In the genomic region with DNA sequence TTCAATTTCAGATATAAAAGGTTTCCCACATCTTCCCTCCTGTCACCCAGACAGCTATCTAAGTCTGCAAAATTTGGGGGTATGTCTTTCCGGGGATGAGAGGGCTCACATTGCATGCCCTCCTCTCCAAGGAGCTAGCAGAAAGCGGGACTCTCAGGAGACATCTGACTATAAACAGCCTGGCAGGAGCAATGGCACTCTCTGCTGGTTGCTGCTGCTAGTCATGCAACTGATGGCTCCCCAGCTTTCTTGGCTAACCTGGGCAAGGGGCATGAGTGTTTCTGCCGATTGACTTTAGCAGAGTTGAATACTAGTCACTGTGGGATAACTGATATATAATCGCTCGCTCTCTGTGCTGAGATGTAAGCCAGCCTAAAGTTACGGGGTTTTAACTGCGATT, we compare ENCODE assay signal across 16 cellular contexts. TPM values are rescaled to one million over a fixed set of nuclear protein-coding genes. Genes with fewer than 3 reads are reported as not detected.
DNase-seq lines count a peak whose midpoint lies in the region; ATAC-seq and TF ChIP-seq lines count a peak whose summit lies in the region.
"Had no signal": no experiment of that assay in that cellular context is flagged by ENCODE, and none has a peak within 500 bp of the region (broad histone marks: within the 10 kb centered on the region; RNA-seq: fewer than 3 reads in every experiment).

No MANE protein-coding gene starts in this region.

- no peaks in the 10 kb centered on the region for H3F3A ChIP-seq in Loucy (ENCODE audit: low read depth)

- H3K4me1 Mint-ChIP-seq in chondrocyte (ENCODE audit: low read depth) = no peaks in the 10 kb centered on the region

- H3K36me3 Mint-ChIP-seq in chondrocyte (ENCODE audit: low read depth) = no peaks in the 10 kb centered on the region
- H3K36me3 Mint-ChIP-seq in activated naive CD4-positive, alpha-beta T cell treated with anti-CD3 and anti-CD28 coated beads, Interleukin-2, amount 50 U/mL, for 72 hours = no peaks in the 10 kb centered on the region

- peaks cover 39% of the 10 kb centered on the region for H3K27me3 Mint-ChIP-seq in chondrocyte (ENCODE audit: low read depth)

- H3K36me3 ChIP-seq in Loucy (ENCODE audit: insufficient read depth, low read length) = no peaks in the 10 kb centered on the region
- H3K36me3 ChIP-seq: brain microvascular endothelial cell, gastroesophageal sphincter, neutrophil, tibial nerve had no signal

- H3K4me3 Mint-ChIP-seq in chondrocyte (ENCODE audit: unreplicated experiment) = no peak overlapping the region
- H3K4me3 Mint-ChIP-seq: activated naive CD4-positive, alpha-beta T cell treated with anti-CD3 and anti-CD28 coated beads for 36 hours; effector memory CD8-positive, alpha-beta T cell; GM23338 had no signal

- no peaks in the 10 kb centered on the region for H3K9me2 ChIP-seq in Loucy (replicated peaks; ENCODE audit: low read depth, low read length)

- no peaks in the 10 kb centered on the region for H3K9me3 Mint-ChIP-seq in chondrocyte (ENCODE audit: low read depth)
- H3K9me3 Mint-ChIP-seq in activated naive CD4-positive, alpha-beta T cell treated with anti-CD3 and anti-CD28 coated beads, Interleukin-2, amount 50 U/mL, for 72 hours = no peaks in the 10 kb centered on the region
- H3K9me3 Mint-ChIP-seq: activated naive CD4-positive, alpha-beta T cell treated with anti-CD3 and anti-CD28 coated beads for 36 hours; effector memory CD8-positive, alpha-beta T cell; GM23338 had no signal

- no peaks in the 10 kb centered on the region for H3K79me2 ChIP-seq in Loucy (ENCODE audit: insufficient read depth, low read length)

- no peaks in the 10 kb centered on the region for H3K4me1 ChIP-seq in Loucy (ENCODE audit: insufficient read depth, low read length, poor library complexity, severe bottlenecking)
- H3K4me1 ChIP-seq: gastroesophageal sphincter, tibial nerve had no signal

- DNase-seq in Caki2 (ENCODE audit: low read depth) (peak; percentile 41), chondrocyte (ENCODE audit: low spot score) (no peak), left kidney (ENCODE audit: low read depth, low spot score) (peak; percentile 24), UCSD-AML1 (lab: John Stamatoyannopoulos, UW; ENCODE audit: unreplicated experiment) (no peak)
- DNase-seq in activated naive CD4-positive, alpha-beta T cell treated with Interleukin-2 at 50 U/mL for 16 hours = no peak
- DNase-seq in activated naive CD4-positive, alpha-beta T cell treated with anti-CD3 and anti-CD28 coated beads, Interleukin-2, amount 50 U/mL, for 72 hours (ENCODE audit: low spot score in 2 of 2) = no peak
- no peak for DNase-seq in activated effector memory CD4-positive, alpha-beta T cell treated with anti-CD3 and anti-CD28 coated beads, Interleukin-2, amount 50 U/mL, for 16 hours
- DNase-seq: activated naive CD4-positive, alpha-beta T cell treated with anti-CD3 and anti-CD28 coated beads for 36 hours; brain microvascular endothelial cell; DMS79; effector memory CD8-positive, alpha-beta T cell had no signal

- no peaks in the 10 kb centered on the region for H4K20me1 ChIP-seq in Loucy (ENCODE audit: insufficient read depth, low read length, poor library complexity, severe bottlenecking)

- peak overlapping the region; percentile 18; the same call in 1 of the 2 replicates for H2AFZ ChIP-seq in Loucy (ENCODE audit: low read length)
- H2AFZ ChIP-seq: GM23338 had no signal

- in situ Hi-C loops in Caki2 (cut with HindIII; ENCODE audit: low pct_unique_long_range_greater_than_20kb, low sequenced_read_pairs) = no loop called here

- H3K9ac ChIP-seq in Loucy (ENCODE audit: low read depth, low read length, poor library complexity, severe bottlenecking) = no peak overlapping the region

- TF ChIP-seq CTCF in Loucy (conservative IDR thresholded peaks at IDR 0.05; ENCODE audit: low read length) (peak; percentile 38), chondrocyte (IDR thresholded peaks at IDR 0.05) (peak; percentile 18)

- no peak overlapping the region for H3K27ac Mint-ChIP-seq in chondrocyte (ENCODE audit: unreplicated experiment)
- no peak overlapping the region for H3K27ac Mint-ChIP-seq in activated naive CD4-positive, alpha-beta T cell treated with anti-CD3 and anti-CD28 coated beads, Interleukin-2, amount 50 U/mL, for 72 hours
- H3K27ac Mint-ChIP-seq: activated naive CD4-positive, alpha-beta T cell treated with anti-CD3 and anti-CD28 coated beads for 36 hours; effector memory CD8-positive, alpha-beta T cell; GM23338 had no signal

- no peak overlapping the region for H3K4me2 ChIP-seq in Loucy (ENCODE audit: low read depth, low read length, poor library complexity, severe bottlenecking)
- H3K4me2 ChIP-seq: GM23338 had no signal

- H3K4me3 ChIP-seq in Loucy (ENCODE audit: low read length, poor library complexity, severe bottlenecking) = no peak overlapping the region
- H3K4me3 ChIP-seq: gastroesophageal sphincter, GM23338, tibial nerve had no signal

- no peak for ATAC-seq in activated naive CD4-positive, alpha-beta T cell treated with anti-CD3 and anti-CD28 coated beads, Interleukin-2, amount 50 U/mL, for 72 hours
- ATAC-seq: effector memory CD8-positive, alpha-beta T cell; gastroesophageal sphincter; GM23338 had no signal

- no peaks in the 10 kb centered on the region for H3K9me3 ChIP-seq in Loucy (ENCODE audit: insufficient read depth, low read depth, low read length)
- H3K9me3 ChIP-seq: gastroesophageal sphincter, neutrophil, tibial nerve had no signal

- H3K27me3 ChIP-seq in Loucy (ENCODE audit: insufficient read depth, low read length, poor library complexity, severe bottlenecking) = no peaks in the 10 kb centered on the region

RNA-seq across cellular contexts. Expression of gene TBX20, which starts 12.0 kb away (rescaled TPM):
- total RNA-seq in Caki2 (2014; rRNA removed; shearing (Covaris generic); ENCODE audit: low replicate concordance) = not detected in 2 replicates
- not detected in 3 replicates for total RNA-seq in chondrocyte
- not detected for total RNA-seq in activated naive CD4-positive, alpha-beta T cell treated with anti-CD3 and anti-CD28 coated beads, Interleukin-2, amount 50 U/mL, for 72 hours
- total RNA-seq: activated naive CD4-positive, alpha-beta T cell treated with anti-CD3 and anti-CD28 coated beads for 36 hours had no signal

Comparison
In these comparisons a context has a peak if more than half of its experiments do, and no peak if none do; other contexts are left out.
1. DNase-seq: peak in Caki2 (single experiment) and left kidney (single experiment); none in chondrocyte (single experiment), activated naive CD4-positive, alpha-beta T cell treated with Interleukin-2 at 50 U/mL for 16 hours (single experiment), UCSD-AML1 (single experiment), activated naive CD4-positive, alpha-beta T cell treated with anti-CD3 and anti-CD28 coated beads, Interleukin-2, amount 50 U/mL, for 72 hours (0 of 2) and activated effector memory CD4-positive, alpha-beta T cell treated with anti-CD3 and anti-CD28 coated beads, Interleukin-2, amount 50 U/mL, for 16 hours (single experiment).